24 cellular contexts compared by ENCODE assay signal in genomic region chr3:81868597-81868996, GRCh38.
DNase-seq lines count a peak whose midpoint lies in the region; ATAC-seq, FAIRE-seq and TF ChIP-seq lines count a peak whose summit lies in the region.
"Had no signal": no experiment of that assay in that cellular context is flagged by ENCODE, and none has a peak within 500 bp of the region (broad histone marks: within the 10 kb centered on the region; RNA-seq: fewer than 3 reads in every experiment).

No MANE protein-coding gene starts in this region.

- no peaks in the 10 kb centered on the region for H3K27me3 ChIP-seq in adipocyte (replicated peaks; ENCODE audit: control insufficient read depth, insufficient read depth, low read length)
- H3K27me3 ChIP-seq in liver (ENCODE audit: control insufficient read depth in 4 of 4, insufficient read depth in 4 of 4, low read length in 3 of 4): no peaks in the 10 kb centered on the region
- H3K27me3 ChIP-seq: BLaER1 had no signal

- peak; percentile 70 for FAIRE-seq in D721Med (lab: Jason Lieb, UNC)
- peak; percentile 65 for FAIRE-seq in kidney (lab: Jason Lieb, UNC)
- FAIRE-seq: GM12878, GM19239, H1 had no signal

- no peak for TF ChIP-seq CTCF in D721Med (IDR thresholded peaks at IDR 0.05; ENCODE audit: insufficient read depth, missing control alignments)
- TF ChIP-seq CTCF in kidney (IDR thresholded peaks at IDR 0.05; ENCODE audit: borderline replicate concordance, extremely low read depth, insufficient read depth): no peak
- no peak for TF ChIP-seq CTCF in liver (IDR thresholded peaks at IDR 0.05; ENCODE audit: low read depth, low read length, missing input control)

- H3K27ac ChIP-seq in kidney (ENCODE audit: low read depth in 2 of 2, low read length in 2 of 2) (no peak overlapping the region), liver (ENCODE audit: low read depth in 1 of 2, low read length in 2 of 2) (peak overlapping the region; percentile 42 to 70)
- H3K27ac ChIP-seq: 22Rv1, BLaER1, C4-2B, GM23248 had no signal

- H3K4me1 ChIP-seq in adipocyte (ENCODE audit: control insufficient read depth, insufficient read depth, low read length) (peaks cover 23% of the 10 kb centered on the region), kidney (ENCODE audit: control insufficient read depth in 1 of 2, insufficient read depth in 1 of 2, low read depth in 1 of 2, low read length in 2 of 2) (no peaks in the 10 kb centered on the region), liver (ENCODE audit: control insufficient read depth in 4 of 4, insufficient read depth in 4 of 4, low read length in 3 of 4) (peaks cover 0 to 34% (median 21%) of the 10 kb centered on the region in 4 donors)
- H3K4me1 ChIP-seq: Caco-2 had no signal

- no peak for DNase-seq in D721Med (ENCODE audit: insufficient read length, low spot score)
- peak; percentile 29 for DNase-seq in adipocyte (ENCODE audit: low read depth)
- DNase-seq in kidney: no peak
- DNase-seq in globus pallidus (ENCODE audit: low spot score): no peak
- no peak for DNase-seq in hippocampal formation (lab: John Stamatoyannopoulos, UW)
- DNase-seq in SW480 (ENCODE audit: low spot score): no peak
- DNase-seq: Caco-2; CD4-positive, CD25-positive, alpha-beta regulatory T cell; CD8-positive, alpha-beta T cell; DMS 273 treated with DMSO at 0.1 percent for 48 hours; DMS79; EL; GDM1; GM23248; H7; HCEC 1CT had no signal

- 46% methylated on average over 1 of the region's 1 CpG for WGBS in liver

- ATAC-seq in HG02885 (IDR thresholded peaks at IDR 0.05; ENCODE audit: poor library complexity, unreplicated experiment): no peak
- ATAC-seq: CD8-positive, alpha-beta T cell; GM12878 had no signal

- intact Hi-C loops in kidney (cut with DNase I): no loop called here

- H3K36me3 ChIP-seq in adipocyte (ENCODE audit: control insufficient read depth, insufficient read depth, low read length, severe bottlenecking) (no peaks in the 10 kb centered on the region), kidney (ENCODE audit: control insufficient read depth in 1 of 2, insufficient read depth in 2 of 2, low read length in 2 of 2) (no peaks in the 10 kb centered on the region), liver (ENCODE audit: control insufficient read depth in 4 of 4, insufficient read depth in 3 of 4, low read depth in 1 of 4, low read length in 3 of 4) (no peaks in the 10 kb centered on the region)
- H3K36me3 ChIP-seq: BLaER1 had no signal

- no peaks in the 10 kb centered on the region for H3K9me3 ChIP-seq in adipocyte (ENCODE audit: control insufficient read depth, low read length)
- H3K9me3 ChIP-seq in kidney (ENCODE audit: control insufficient read depth in 1 of 2, low read length in 2 of 2): no peaks in the 10 kb centered on the region
- no peaks in the 10 kb centered on the region for H3K9me3 ChIP-seq in liver (ENCODE audit: control insufficient read depth in 4 of 4, low read length in 3 of 4)
- H3K9me3 ChIP-seq: BLaER1, Caco-2 had no signal

- H3K9ac ChIP-seq in adipocyte (ENCODE audit: low read length): no peak overlapping the region
- H3K9ac ChIP-seq in kidney (ENCODE audit: low read length in 2 of 2): no peak overlapping the region
- no peak overlapping the region for H3K9ac ChIP-seq in liver (ENCODE audit: low read depth in 1 of 2, low read length in 2 of 2)
- H3K9ac ChIP-seq: BLaER1, GM23248 had no signal

- no peak overlapping the region for H3K4me3 ChIP-seq in adipocyte (ENCODE audit: low read length)
- H3K4me3 ChIP-seq in kidney (ENCODE audit: low read length in 2 of 2): no peak overlapping the region
- H3K4me3 ChIP-seq in liver (ENCODE audit: low read depth in 1 of 3, low read length in 3 of 3): no peak overlapping the region
- H3K4me3 ChIP-seq: BLaER1, GM12878, GM23248 had no signal

- peak in 1 of 2 donors; percentile 34 for TF ChIP-seq RAD21 in liver (IDR thresholded peaks at IDR 0.05)

TF ChIP-seq in liver, 16 proteins besides CTCF, POLR2A, EP300 and RAD21:
- no peak for TF ChIP-seq NR2F2 (IDR thresholded peaks at IDR 0.05)
- TF ChIP-seq HNF4A (conservative IDR thresholded peaks at IDR 0.05): peak in 1 of 2 donors; percentile 28
- TF ChIP-seq FOXA2 (IDR thresholded peaks at IDR 0.05): no peak
- TF ChIP-seq ZBTB33 (IDR thresholded peaks at IDR 0.05): no peak
- peak; percentile 20 for TF ChIP-seq YY1 (IDR thresholded peaks at IDR 0.05)
- TF ChIP-seq RXRA (IDR thresholded peaks at IDR 0.05): peak in 1 of 2 donors; percentile 12
- TF ChIP-seq TAF1 (conservative IDR thresholded peaks at IDR 0.05): no peak
- no peak for TF ChIP-seq GABPA (IDR thresholded peaks at IDR 0.05 in 1 of 2, conservative IDR thresholded peaks at IDR 0.05 in 1 of 2)
- no peak for TF ChIP-seq ATF3 (IDR thresholded peaks at IDR 0.05)

Comparison
In these comparisons a context has a peak if more than half of its experiments do, and no peak if none do; other contexts are left out.
1. H3K27ac ChIP-seq: peak in liver (2 of 2); none in kidney (0 of 2).